1 cellular context compared by ENCODE assay signal in genomic region chr6:100463685-100464161, GRCh38.
TF ChIP-seq lines count a peak whose summit lies in the region.

No MANE protein-coding gene starts in this region.

TF ChIP-seq in WTC11, 78 proteins besides CTCF, POLR2A, EP300 and RAD21 (continued from another document):
- TF ChIP-seq ZNF416 (CRISPR knock-in tag; IDR thresholded peaks at IDR 0.05) = no peak
- TF ChIP-seq GRHL2 (CRISPR knock-in tag; IDR thresholded peaks at IDR 0.05; ENCODE audit: insufficient replicate concordance, severe bottlenecking) = no peak
